ENCODE assay signal across 24 cellular contexts in the genomic region with DNA sequence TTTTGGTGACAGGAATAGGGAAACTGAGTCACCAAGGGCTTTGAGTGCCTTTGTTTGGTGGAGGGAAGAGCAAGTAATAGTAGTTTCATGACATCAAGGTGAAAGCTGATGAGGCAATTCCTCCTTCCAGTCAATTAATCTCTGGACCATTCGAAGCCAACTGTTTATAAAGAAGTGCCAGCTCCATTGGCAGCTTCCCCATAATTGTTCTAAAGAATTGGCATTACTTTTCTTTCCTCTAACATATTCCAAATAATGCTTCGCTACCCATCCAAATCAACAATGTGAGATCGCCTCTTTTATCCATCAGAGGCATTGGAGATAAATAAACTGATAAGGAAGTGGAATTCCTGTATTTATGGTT.
"Had no signal": no experiment of that assay in that cellular context is flagged by ENCODE, and none has a peak within 500 bp of the region (broad histone marks: within the 10 kb centered on the region; RNA-seq: fewer than 3 reads in every experiment).

No MANE protein-coding gene starts in this region.

- H3K4me1 ChIP-seq: foreskin keratinocyte, lower lobe of right lung, sigmoid colon had no signal

- DNase-seq: activated CD4-positive, alpha-beta T cell treated with anti-CD3 and anti-CD28 coated beads for 1 hour; activated CD4-positive, alpha-beta T cell treated with anti-CD3 and anti-CD28 coated beads, Interleukin-2, amount 50 U/mL, for 1 hour; activated gamma-delta T cell treated with Interleukin-2 at 50 U/mL for 16 hours; activated T-cell treated with anti-CD3 and anti-CD28 coated beads, Interleukin-2, amount 50 U/mL, for 1 hour; brain microvascular endothelial cell; central memory CD4-positive, alpha-beta T cell; kidney; mesendoderm; occipital lobe; sigmoid colon; stimulated activated CD4-positive, alpha-beta T cell treated with anti-CD3 and anti-CD28 coated beads, Interleukin-15, amount 100 ng/mL, for 24 hours; stimulated activated CD8-positive, alpha-beta memory T cell treated with anti-CD3 and anti-CD28 coated beads, Interleukin-4, amount 100 ng/mL, for 48 hours; tibial artery had no signal

- H3K4me3 Mint-ChIP-seq: activated CD8-positive, alpha-beta T cell treated with anti-CD3 and anti-CD28 coated beads, Interleukin-2, amount 10 ng/mL, durations not matched to agents 7 days and 5 days; neural crest cell; T-cell; T-helper 2 cell treated with Interferon-gamma antibody and Interleukin-4, amounts not matched to agents 5 μg/mL and 100 μg/mL, for 36 hours had no signal

- H3K27ac Mint-ChIP-seq: activated CD8-positive, alpha-beta T cell treated with anti-CD3 and anti-CD28 coated beads, Interleukin-2, amount 10 ng/mL, durations not matched to agents 7 days and 5 days; activated naive CD4-positive, alpha-beta T cell treated with anti-CD3 and anti-CD28 coated beads, Interleukin-2, amount 50 U/mL, for 72 hours; T-helper 2 cell treated with Interferon-gamma antibody and Interleukin-4, amounts not matched to agents 5 μg/mL and 100 μg/mL, for 36 hours had no signal

- H3K9me3 Mint-ChIP-seq: activated naive CD4-positive, alpha-beta T cell treated with anti-CD3 and anti-CD28 coated beads, Interleukin-2, amount 50 U/mL, for 72 hours; T-cell; T-helper 2 cell treated with Interferon-gamma antibody and Interleukin-4, amounts not matched to agents 5 μg/mL and 100 μg/mL, for 36 hours had no signal

- H3K36me3 ChIP-seq: ascending aorta, brain microvascular endothelial cell, lower lobe of right lung, sigmoid colon, tibial artery had no signal

- H3K9me3 ChIP-seq: ascending aorta, lower lobe of right lung, mucosa of descending colon, sigmoid colon, tibial artery had no signal

- H3K27ac ChIP-seq: ascending aorta, brain microvascular endothelial cell, lower lobe of right lung, sigmoid colon, tibial artery had no signal

- H3K4me3 ChIP-seq: ascending aorta, lower lobe of right lung, mucosa of descending colon, sigmoid colon, smooth muscle cell, tibial artery had no signal

- ATAC-seq: activated CD8-positive, alpha-beta T cell treated with anti-CD3 and anti-CD28 coated beads, Interleukin-2, amount 10 ng/mL, durations not matched to agents 7 days and 5 days; activated naive CD4-positive, alpha-beta T cell treated with anti-CD3 and anti-CD28 coated beads, Interleukin-2, amount 50 U/mL, for 72 hours; left lobe of liver had no signal

- H3K27me3 ChIP-seq: ascending aorta, brain microvascular endothelial cell, foreskin keratinocyte, sigmoid colon, tibial artery had no signal

- H3K27me3 Mint-ChIP-seq: T-cell had no signal

- H3K36me3 Mint-ChIP-seq: activated naive CD4-positive, alpha-beta T cell treated with anti-CD3 and anti-CD28 coated beads, Interleukin-2, amount 50 U/mL, for 72 hours; T-cell had no signal
